22 cellular contexts compared by ENCODE assay signal in the genomic region with DNA sequence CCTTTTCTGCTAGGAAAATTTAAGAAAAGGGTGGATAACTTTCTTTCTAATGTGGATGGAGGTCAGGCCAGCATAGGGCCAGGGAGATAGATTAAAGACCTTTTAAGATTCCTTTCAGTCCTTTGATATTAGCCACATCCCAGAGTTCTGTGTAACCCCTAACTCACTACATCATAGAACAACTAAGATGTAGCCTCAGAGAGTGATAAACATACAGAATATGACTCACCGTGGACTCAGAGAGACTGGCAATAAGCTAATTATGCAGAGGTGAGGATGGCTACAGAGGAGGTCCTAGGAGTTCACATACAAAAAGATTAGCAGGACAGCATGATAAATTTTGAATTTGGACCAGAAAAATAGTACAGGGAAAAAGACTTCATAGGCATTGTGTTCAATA.
DNase-seq lines count a peak whose midpoint lies in the region; ATAC-seq, FAIRE-seq and TF ChIP-seq lines count a peak whose summit lies in the region.
"Had no signal": no experiment of that assay in that cellular context is flagged by ENCODE, and none has a peak within 500 bp of the region (broad histone marks: within the 10 kb centered on the region; RNA-seq: fewer than 3 reads in every experiment).

No MANE protein-coding gene starts in this region.

- H3K9ac ChIP-seq in GM23248, result no peak overlapping the region

- H3K36me3 Mint-ChIP-seq in CD8-positive, alpha-beta T cell, result peaks cover 68% of the 10 kb centered on the region
- H3K36me3 Mint-ChIP-seq in mesothelial cell of epicardium, result no peaks in the 10 kb centered on the region

- H3K4me3 Mint-ChIP-seq in CD8-positive, alpha-beta T cell, result no peak overlapping the region
- H3K4me3 Mint-ChIP-seq in mesothelial cell of epicardium, result no peak overlapping the region
- H3K4me3 Mint-ChIP-seq: B cell; nephron progenitor cell; stimulated activated naive B cell treated with anti-CD40 and anti-IgM and Interleukin-4, amounts not matched to agents 10 μg/mL and 1 μg/mL and 100 μg/mL, for 72 hours had no signal

- no peaks in the 10 kb centered on the region for H3K9me3 ChIP-seq in CD8-positive, alpha-beta T cell (ENCODE audit: low read length)
- no peaks in the 10 kb centered on the region for H3K9me3 ChIP-seq in GM23248 (ENCODE audit: low read depth)
- H3K9me3 ChIP-seq: Peyer's patch, prostate gland, transverse colon had no signal

- H3K9me3 Mint-ChIP-seq in CD8-positive, alpha-beta T cell, result no peaks in the 10 kb centered on the region
- H3K9me3 Mint-ChIP-seq in mesothelial cell of epicardium, result peaks cover 19% of the 10 kb centered on the region

- no peak for DNase-seq in CD8-positive, alpha-beta T cell
- DNase-seq in GM23248, result peak; percentile 46
- peak; percentile 66 for DNase-seq in SW480 (ENCODE audit: low spot score)
- peak; percentile 32 for DNase-seq in fibroblast of the aortic adventitia (ENCODE audit: low read depth)
- no peak for DNase-seq in mesothelial cell of epicardium (ENCODE audit: low spot score in 2 of 2, unreplicated experiment in 2 of 2)
- DNase-seq in dorsolateral prefrontal cortex, result no peak
- DNase-seq in frontal cortex (ENCODE audit: low spot score in 2 of 2), result no peak
- DNase-seq: activated CD4-positive, alpha-beta T cell treated with anti-CD3 and anti-CD28 coated beads, Interleukin-2, amount 50 U/mL, for 4 hours; activated effector memory CD4-positive, alpha-beta T cell treated with anti-CD3 and anti-CD28 coated beads, Interleukin-2, amount 50 U/mL, for 16 hours; dermis blood vessel endothelial cell; kidney; mesendoderm; NCI-H1092 treated with DMSO at 0.1 percent for 48 hours; NCI-H748 treated with DMSO at 0.1 percent for 48 hours; nephron progenitor cell; Peyer's patch; stimulated activated naive B cell treated with anti-CD40 and anti-IgM and Interleukin-4, amounts not matched to agents 10 μg/mL and 1 μg/mL and 100 μg/mL, for 72 hours; transverse colon had no signal

- no peak overlapping the region for H3K27ac ChIP-seq in CD8-positive, alpha-beta T cell (ENCODE audit: low read depth, low read length)
- H3K27ac ChIP-seq in GM23248 (no peak overlapping the region), dorsolateral prefrontal cortex (no peak overlapping the region)
- H3K27ac ChIP-seq: Peyer's patch, prostate gland had no signal

- CTCF ChIA-PET in CD8-positive, alpha-beta T cell (lab: Charles Lee), result interaction anchor here (1.2 kb wide), 1 partner anchor 55 kb away, joined by 3 read pairs; no protein-coding TSS in a partner anchor

- no peak overlapping the region for H3K4me2 ChIP-seq in GM23248 (ENCODE audit: unreplicated experiment)

- H3K79me2 ChIP-seq in GM23248 (ENCODE audit: insufficient read depth), result no peaks in the 10 kb centered on the region

- no peaks in the 10 kb centered on the region for H3K36me3 ChIP-seq in CD8-positive, alpha-beta T cell (ENCODE audit: insufficient read depth, low read length)
- H3K36me3 ChIP-seq in GM23248 (ENCODE audit: low read depth), result no peaks in the 10 kb centered on the region
- H3K36me3 ChIP-seq: Peyer's patch, prostate gland had no signal

- no peaks in the 10 kb centered on the region for H3F3A ChIP-seq in GM23248 (ENCODE audit: insufficient read depth)

- no peaks in the 10 kb centered on the region for H3K27me3 ChIP-seq in CD8-positive, alpha-beta T cell (ENCODE audit: insufficient read depth, low read length)
- no peaks in the 10 kb centered on the region; the same call in 1 of the 2 replicates for H3K27me3 ChIP-seq in GM23248 (replicated peaks; ENCODE audit: insufficient read depth)
- no peaks in the 10 kb centered on the region for H3K27me3 ChIP-seq in dorsolateral prefrontal cortex
- H3K27me3 ChIP-seq: Peyer's patch, transverse colon had no signal

- no peak for FAIRE-seq in frontal cortex (lab: Jason Lieb, UNC)
- FAIRE-seq: GM12892, kidney had no signal

- in situ Hi-C loops in GM23248 (cut with MboI), result no loop called here

- peak overlapping the region; percentile 53 for H3K27ac Mint-ChIP-seq in CD8-positive, alpha-beta T cell
- H3K27ac Mint-ChIP-seq in mesothelial cell of epicardium, result no peak overlapping the region
- H3K27ac Mint-ChIP-seq: B cell; nephron progenitor cell; stimulated activated naive B cell treated with anti-CD40 and anti-IgM and Interleukin-4, amounts not matched to agents 10 μg/mL and 1 μg/mL and 100 μg/mL, for 72 hours had no signal

- TF ChIP-seq CTCF in CD8-positive, alpha-beta T cell (IDR thresholded peaks at IDR 0.05), result no peak
- no peak for TF ChIP-seq CTCF in fibroblast of the aortic adventitia (IDR thresholded peaks at IDR 0.05; ENCODE audit: insufficient read depth, low read length)
- no peak for TF ChIP-seq CTCF in mesothelial cell of epicardium (IDR thresholded peaks at IDR 0.05; ENCODE audit: unreplicated experiment)
- no peak for TF ChIP-seq CTCF in dorsolateral prefrontal cortex (IDR thresholded peaks at IDR 0.05 in 54 of 56, conservative IDR thresholded peaks at IDR 0.05 in 2 of 56; ENCODE audit: low read depth in 1 of 56, partially characterized antibody in 56 of 56)

- no peak for ATAC-seq in CD8-positive, alpha-beta T cell
- ATAC-seq in GM19395 (IDR thresholded peaks at IDR 0.05; ENCODE audit: unreplicated experiment), result no peak
- ATAC-seq: stimulated activated naive B cell treated with anti-CD40 and anti-IgM and Interleukin-4, amounts not matched to agents 10 μg/mL and 1 μg/mL and 100 μg/mL, for 72 hours had no signal

- POLR2A ChIA-PET in CD8-positive, alpha-beta T cell (lab: Charles Lee), result no interaction called here

- no peak overlapping the region for H2AFZ ChIP-seq in GM23248

- WGBS in GM23248 (ENCODE audit: low coverage in 1 of 2, low lambda C conversion rate in 2 of 2, missing lambda C conversion rate in 2 of 2), 2 experiments, result 0% methylated on average over 1 of the region's 1 CpG

- no peaks in the 10 kb centered on the region for H3K27me3 Mint-ChIP-seq in CD8-positive, alpha-beta T cell (ENCODE audit: low read depth)
- H3K27me3 Mint-ChIP-seq in mesothelial cell of epicardium (ENCODE audit: low read depth), result peaks cover 5% of the 10 kb centered on the region
- H3K27me3 Mint-ChIP-seq: B cell; stimulated activated naive B cell treated with anti-CD40 and anti-IgM and Interleukin-4, amounts not matched to agents 10 μg/mL and 1 μg/mL and 100 μg/mL, for 72 hours had no signal

- no peaks in the 10 kb centered on the region for H4K20me1 ChIP-seq in GM23248 (ENCODE audit: insufficient read depth)

- peaks cover 8% of the 10 kb centered on the region for H3K4me1 Mint-ChIP-seq in CD8-positive, alpha-beta T cell (ENCODE audit: low read depth)
- no peaks in the 10 kb centered on the region for H3K4me1 Mint-ChIP-seq in mesothelial cell of epicardium
- H3K4me1 Mint-ChIP-seq: B cell; nephron progenitor cell; stimulated activated naive B cell treated with anti-CD40 and anti-IgM and Interleukin-4, amounts not matched to agents 10 μg/mL and 1 μg/mL and 100 μg/mL, for 72 hours had no signal

- intact Hi-C loops in CD8-positive, alpha-beta T cell (cut with DNase I, micrococcal nuclease), result no loop called here
- intact Hi-C loops in dorsolateral prefrontal cortex (cut with DNase I), result no loop called here

- H3K4me1 ChIP-seq in CD8-positive, alpha-beta T cell (ENCODE audit: insufficient read depth, low read length), result no peaks in the 10 kb centered on the region
- no peaks in the 10 kb centered on the region for H3K4me1 ChIP-seq in GM23248 (ENCODE audit: insufficient read depth)
- H3K4me1 ChIP-seq: Peyer's patch, prostate gland, transverse colon had no signal

- no peaks in the 10 kb centered on the region for H3K9me2 ChIP-seq in GM23248 (ENCODE audit: insufficient read depth)

- no peak overlapping the region for H3K4me3 ChIP-seq in CD8-positive, alpha-beta T cell (ENCODE audit: low read depth, low read length)
- H3K4me3 ChIP-seq in GM23248 (no peak overlapping the region), fibroblast of the aortic adventitia (ENCODE audit: low read depth, low read length) (no peak overlapping the region), dorsolateral prefrontal cortex (no peak overlapping the region)
- H3K4me3 ChIP-seq: Peyer's patch, prostate gland, transverse colon had no signal

Comparison
In these comparisons a context has a peak if more than half of its experiments do, and no peak if none do; other contexts are left out.
1. DNase-seq: peak in GM23248 (single experiment), SW480 (single experiment) and fibroblast of the aortic adventitia (single experiment); none in CD8-positive, alpha-beta T cell (0 of 7), mesothelial cell of epicardium (0 of 2), dorsolateral prefrontal cortex (0 of 10) and frontal cortex (0 of 2).